In the genomic region with DNA sequence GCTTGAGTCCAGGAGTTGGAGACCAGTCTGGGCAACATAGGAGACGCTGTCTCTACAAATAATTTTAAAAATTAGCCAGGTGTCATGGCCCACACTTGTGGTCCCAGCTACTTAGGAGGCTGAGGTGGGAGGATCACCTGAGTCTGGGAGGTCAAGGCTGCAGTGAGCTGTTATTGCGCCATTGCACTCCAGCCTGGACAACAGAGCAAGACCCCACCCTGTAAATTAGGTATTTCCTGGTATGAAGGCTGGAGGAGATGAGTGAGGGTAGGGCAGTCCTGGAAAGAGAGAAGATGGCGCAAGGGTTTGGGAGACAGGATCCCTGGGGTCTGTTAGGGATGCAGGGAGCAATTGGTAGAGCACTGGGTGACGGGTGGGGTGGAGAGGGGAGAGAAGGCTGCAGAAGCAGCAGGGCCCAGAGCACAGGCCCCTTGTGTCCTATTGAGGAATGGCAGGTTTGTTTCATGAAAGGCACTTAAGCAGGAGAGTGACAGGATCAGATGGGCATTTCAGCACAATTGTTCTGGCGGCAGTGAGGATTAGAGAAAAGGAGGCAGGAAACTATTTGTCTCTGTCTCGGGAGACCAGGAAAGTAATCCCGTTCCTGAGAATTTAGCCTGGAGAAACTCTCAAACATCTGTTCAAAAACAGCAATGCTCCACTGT, we compare ENCODE assay signal across 1 cellular context.
A peak's percentile ranks its signal among the peaks of the same experiment; 100 is the strongest.
TF ChIP-seq lines count a peak whose summit lies in the region.

No MANE protein-coding gene starts in this region.

TF ChIP-seq in K562, 482 proteins besides CTCF, POLR2A, EP300 and RAD21 (continued from another document):
- TF ChIP-seq, protein P1, sequence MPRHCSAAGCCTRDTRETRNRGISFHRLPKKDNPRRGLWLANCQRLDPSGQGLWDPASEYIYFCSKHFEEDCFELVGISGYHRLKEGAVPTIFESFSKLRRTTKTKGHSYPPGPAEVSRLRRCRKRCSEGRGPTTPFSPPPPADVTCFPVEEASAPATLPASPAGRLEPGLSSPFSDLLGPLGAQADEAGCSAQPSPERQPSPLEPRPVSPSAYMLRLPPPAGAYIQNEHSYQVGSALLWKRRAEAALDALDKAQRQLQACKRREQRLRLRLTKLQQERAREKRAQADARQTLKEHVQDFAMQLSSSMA (CRISPR knock-in tag; IDR thresholded peaks at IDR 0.05) = no peak
- peak; percentile 28; the same call in 1 of the 2 replicates for TF ChIP-seq CEBPB (tag; IDR thresholded peaks at IDR 0.05)
- TF ChIP-seq BACH1 (tag; IDR thresholded peaks at IDR 0.05) = no peak
- no peak for TF ChIP-seq THRAP3 (IDR thresholded peaks at IDR 0.05; ENCODE audit: borderline replicate concordance)
- no peak for TF ChIP-seq CHD4 (IDR thresholded peaks at IDR 0.05; ENCODE audit: insufficient read depth, insufficient replicate concordance, low read depth, low read length, poor library complexity, severe bottlenecking)
- TF ChIP-seq, protein P2, sequence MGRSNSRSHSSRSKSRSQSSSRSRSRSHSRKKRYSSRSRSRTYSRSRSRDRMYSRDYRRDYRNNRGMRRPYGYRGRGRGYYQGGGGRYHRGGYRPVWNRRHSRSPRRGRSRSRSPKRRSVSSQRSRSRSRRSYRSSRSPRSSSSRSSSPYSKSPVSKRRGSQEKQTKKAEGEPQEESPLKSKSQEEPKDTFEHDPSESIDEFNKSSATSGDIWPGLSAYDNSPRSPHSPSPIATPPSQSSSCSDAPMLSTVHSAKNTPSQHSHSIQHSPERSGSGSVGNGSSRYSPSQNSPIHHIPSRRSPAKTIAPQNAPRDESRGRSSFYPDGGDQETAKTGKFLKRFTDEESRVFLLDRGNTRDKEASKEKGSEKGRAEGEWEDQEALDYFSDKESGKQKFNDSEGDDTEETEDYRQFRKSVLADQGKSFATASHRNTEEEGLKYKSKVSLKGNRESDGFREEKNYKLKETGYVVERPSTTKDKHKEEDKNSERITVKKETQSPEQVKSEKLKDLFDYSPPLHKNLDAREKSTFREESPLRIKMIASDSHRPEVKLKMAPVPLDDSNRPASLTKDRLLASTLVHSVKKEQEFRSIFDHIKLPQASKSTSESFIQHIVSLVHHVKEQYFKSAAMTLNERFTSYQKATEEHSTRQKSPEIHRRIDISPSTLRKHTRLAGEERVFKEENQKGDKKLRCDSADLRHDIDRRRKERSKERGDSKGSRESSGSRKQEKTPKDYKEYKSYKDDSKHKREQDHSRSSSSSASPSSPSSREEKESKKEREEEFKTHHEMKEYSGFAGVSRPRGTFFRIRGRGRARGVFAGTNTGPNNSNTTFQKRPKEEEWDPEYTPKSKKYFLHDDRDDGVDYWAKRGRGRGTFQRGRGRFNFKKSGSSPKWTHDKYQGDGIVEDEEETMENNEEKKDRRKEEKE (IDR thresholded peaks at IDR 0.05; ENCODE audit: borderline replicate concordance in 1 of 2, control insufficient read depth in 1 of 2, low read depth in 2 of 2, low read length in 1 of 2) = no peak
- no peak for TF ChIP-seq CHD1 (IDR thresholded peaks at IDR 0.05; ENCODE audit: low read length)
- TF ChIP-seq KDM2B (CRISPR knock-in tag; IDR thresholded peaks at IDR 0.05) = no peak
- no peak for TF ChIP-seq DPF2 (IDR thresholded peaks at IDR 0.05)
